In genomic region chr7:158037211-158037610, GRCh38 we compare ENCODE assay signal across 28 cellular contexts.
"Had no signal": no experiment of that assay in that cellular context is flagged by ENCODE, and none has a peak within 500 bp of the region (broad histone marks: within the 10 kb centered on the region; RNA-seq: fewer than 3 reads in every experiment).

No MANE protein-coding gene starts in this region.

- H3K27me3 Mint-ChIP-seq: activated B cell treated with CpG ODN at 0.5 μM for 24 hours had no signal

- H3K4me1 Mint-ChIP-seq: activated B cell treated with CpG ODN at 0.5 μM for 24 hours; activated T-helper 17 cell treated with anti-CD3 and anti-CD28 coated beads, Interleukin-2, amount 50 U/mL, for 72 hours; T-cell had no signal

- DNase-seq: activated B cell treated with CpG ODN at 0.5 μM for 24 hours; activated CD4-positive, alpha-beta T cell treated with anti-CD3 and anti-CD28 coated beads for 48 hours; activated CD4-positive, alpha-beta T cell treated with anti-CD3 and anti-CD28 coated beads, Interleukin-2, amount 50 U/mL, for 1 hour; activated CD4-positive, alpha-beta T cell treated with anti-CD3 and anti-CD28 coated beads, Interleukin-2, amount 50 U/mL, for 48 hours; activated CD8-positive, alpha-beta memory T cell treated with anti-CD3 and anti-CD28 coated beads for 24 hours; activated CD8-positive, alpha-beta T cell treated with anti-CD3 and anti-CD28 coated beads for 36 hours; activated effector memory CD4-positive, alpha-beta T cell treated with Interleukin-2 at 50 U/mL for 16 hours; activated gamma-delta T cell treated with Interleukin-2 at 50 U/mL for 16 hours; activated naive CD4-positive, alpha-beta T cell treated with anti-CD3 and anti-CD28 coated beads, Interleukin-2, amount 50 U/mL, for 16 hours; activated naive CD4-positive, alpha-beta T cell treated with Interleukin-2 at 50 U/mL for 16 hours; activated T-cell treated with anti-CD3 and anti-CD28 coated beads, Interleukin-2, amount 50 U/mL, for 4 hours; amniotic stem cell; anterior cingulate cortex; brain microvascular endothelial cell; caudate nucleus; cortex of kidney; dermis blood vessel endothelial cell; effector CD8-positive, alpha-beta T cell; foreskin fibroblast; T-cell; T1000; WERI-Rb-1 had no signal

- ATAC-seq: activated CD4-positive, CD25-positive, alpha-beta regulatory T cell treated with anti-CD3 and anti-CD28 coated beads, Interleukin-2, amount 50 U/mL, for 24 hours; activated CD8-positive, alpha-beta T cell treated with anti-CD3 and anti-CD28 coated beads for 36 hours; activated T-cell treated with anti-CD3 and anti-CD28 coated beads, Interleukin-2, amount 50 U/mL, for 4 hours; activated T-helper 17 cell treated with anti-CD3 and anti-CD28 coated beads, Interleukin-2, amount 50 U/mL, for 72 hours; esophagus mucosa; T-cell had no signal

- H3K4me3 Mint-ChIP-seq: activated B cell treated with CpG ODN at 0.5 μM for 24 hours; activated CD8-positive, alpha-beta T cell treated with anti-CD3 and anti-CD28 coated beads for 36 hours; activated naive CD8-positive, alpha-beta T cell; activated T-cell treated with anti-CD3 and anti-CD28 coated beads, Interleukin-2, amount 50 U/mL, for 4 hours; activated T-helper 17 cell treated with anti-CD3 and anti-CD28 coated beads, Interleukin-2, amount 50 U/mL, for 72 hours; T-cell; T-helper 1 cell treated with Interleukin-12 subunit alpha and Interleukin-12 subunit beta and Interleukin-4 antibody, amounts not matched to agents 30 μg/mL and 1 μg/mL, for 36 hours; T-helper 2 cell treated with Interferon-gamma antibody and Interleukin-4, amounts not matched to agents 5 μg/mL and 100 μg/mL, for 36 hours had no signal

- H3K27ac Mint-ChIP-seq: activated B cell treated with CpG ODN at 0.5 μM for 24 hours; activated CD8-positive, alpha-beta T cell treated with anti-CD3 and anti-CD28 coated beads for 36 hours; activated naive CD8-positive, alpha-beta T cell; activated T-helper 17 cell treated with anti-CD3 and anti-CD28 coated beads, Interleukin-2, amount 50 U/mL, for 72 hours; T-cell; T-helper 1 cell treated with Interleukin-12 subunit alpha and Interleukin-12 subunit beta and Interleukin-4 antibody, amounts not matched to agents 30 μg/mL and 1 μg/mL, for 36 hours; T-helper 2 cell treated with Interferon-gamma antibody and Interleukin-4, amounts not matched to agents 5 μg/mL and 100 μg/mL, for 36 hours had no signal
